In genomic region chr22:23203452-23204124, GRCh38 we compare ENCODE assay signal across 14 cellular contexts. TPM values are rescaled to one million over a fixed set of nuclear protein-coding genes. Genes with fewer than 3 reads are reported as not detected.
DNase-seq lines count a peak whose midpoint lies in the region; ATAC-seq and TF ChIP-seq lines count a peak whose summit lies in the region.
"Had no signal": no experiment of that assay in that cellular context is flagged by ENCODE, and none has a peak within 500 bp of the region (broad histone marks: within the 10 kb centered on the region; RNA-seq: fewer than 3 reads in every experiment).

No MANE protein-coding gene starts in this region.

- peaks cover 4% of the 10 kb centered on the region for H3K79me1 ChIP-seq in neuronal stem cell (ENCODE audit: low read depth, low read length)

- no peak overlapping the region for H3K14ac ChIP-seq in neuronal stem cell (ENCODE audit: low read length)

- no peak overlapping the region for H3K18ac ChIP-seq in neuronal stem cell (ENCODE audit: low read length)

- no peak for TF ChIP-seq CTCF in left ventricle myocardium inferior (IDR thresholded peaks at IDR 0.05; ENCODE audit: borderline replicate concordance)
- no peak for TF ChIP-seq CTCF in thyroid gland (IDR thresholded peaks at IDR 0.05)

- no peak overlapping the region for H2AFZ ChIP-seq in neuronal stem cell (ENCODE audit: low read length)

- no peak for TF ChIP-seq POLR2A in thyroid gland (IDR thresholded peaks at IDR 0.05)

- no peak for ATAC-seq in left ventricle myocardium superior
- no peak for ATAC-seq in GM18867 (IDR thresholded peaks at IDR 0.05; ENCODE audit: unreplicated experiment)
- ATAC-seq: effector memory CD8-positive, alpha-beta T cell; PC-3 had no signal

- H3K27me3 ChIP-seq in left ventricle myocardium inferior (ENCODE audit: low read depth) (no peaks in the 10 kb centered on the region), neuronal stem cell (ENCODE audit: control insufficient read depth in 3 of 3, insufficient read depth in 3 of 3, low read depth in 1 of 3, low read length in 3 of 3) (peaks cover 0 to 3% (median 0%) of the 10 kb centered on the region in 3 experiments), thyroid gland (no peaks in the 10 kb centered on the region)

- no peak overlapping the region for H3K4me2 ChIP-seq in neuronal stem cell (ENCODE audit: insufficient read depth, low read length, poor library complexity, severe bottlenecking)
- H3K4me2 ChIP-seq: SK-N-SH had no signal

- no peak overlapping the region for H2BK120ac ChIP-seq in neuronal stem cell (ENCODE audit: low read depth, low read length)

- peaks cover 49% of the 10 kb centered on the region for H3K4me1 ChIP-seq in left ventricle myocardium inferior
- peaks cover 0 to 14% of the 10 kb centered on the region in 2 donors for H3K4me1 ChIP-seq in neuronal stem cell (ENCODE audit: control insufficient read depth in 2 of 2, insufficient read depth in 1 of 2, low read depth in 1 of 2, low read length in 2 of 2)
- H3K4me1 ChIP-seq in thyroid gland = peaks cover 61 to 84% of the 10 kb centered on the region in 2 donors

- no peak overlapping the region for H2BK15ac ChIP-seq in neuronal stem cell (ENCODE audit: low read length)

- no peak overlapping the region for H4K91ac ChIP-seq in neuronal stem cell (ENCODE audit: low read depth, low read length, poor library complexity)

- intact Hi-C loops in left ventricle myocardium inferior (cut with micrococcal nuclease) (no loop called here), left ventricle myocardium superior (cut with micrococcal nuclease) (no loop called here), thyroid gland (cut with DNase I) (no loop called here)

- no CpG with 5 or more reads among the region's 7 CpGs for WGBS in neuronal stem cell (ENCODE audit: extremely low coverage in 2 of 2, insufficient read length in 2 of 2, insufficient replicate concordance in 1 of 2), 2 donors
- 39 to 52% methylated on average over 4 to 7 of the region's 7 CpGs for WGBS in thyroid gland, 2 donors

- H2BK12ac ChIP-seq in neuronal stem cell (ENCODE audit: low read length) = no peak overlapping the region

- H2AK5ac ChIP-seq in neuronal stem cell (ENCODE audit: low read depth, low read length) = no peak overlapping the region

- no peak overlapping the region for H2BK5ac ChIP-seq in neuronal stem cell (ENCODE audit: low read length)

- no peak for DNase-seq in left ventricle myocardium inferior
- DNase-seq in left ventricle myocardium superior = no peak
- peak in 17 of 61 donors; percentile 24 to 67 (median 42) for DNase-seq in caudate nucleus (lab: John Stamatoyannopoulos, UW)
- DNase-seq in neuronal stem cell (ENCODE audit: low spot score) = no peak
- no peak for DNase-seq in thyroid gland
- DNase-seq in activated CD4-positive, CD25-positive, alpha-beta regulatory T cell (lab: John Stamatoyannopoulos, UW) = no peak
- DNase-seq in activated CD4-positive, alpha-beta T cell treated with anti-CD3 and anti-CD28 coated beads, Interleukin-2, amount 50 U/mL, for 4 hours = no peak
- DNase-seq: CD4-positive, alpha-beta memory T cell; effector memory CD8-positive, alpha-beta T cell; NCI-H187; NCI-H510A treated with DMSO at 0.1 percent for 48 hours; PC-3 had no signal

- no peak overlapping the region for H3K4me3 ChIP-seq in left ventricle myocardium inferior
- no peak overlapping the region for H3K4me3 ChIP-seq in neuronal stem cell (ENCODE audit: low read length in 2 of 2)
- no peak overlapping the region for H3K4me3 ChIP-seq in thyroid gland (replicated peaks in 1 of 3)

- H3K36me3 ChIP-seq in left ventricle myocardium inferior (no peaks in the 10 kb centered on the region), neuronal stem cell (replicated peaks in 1 of 2; ENCODE audit: control insufficient read depth in 2 of 2, insufficient read depth in 2 of 2, low read length in 2 of 2) (peaks cover 4 to 64% of the 10 kb centered on the region in 2 donors), thyroid gland (no peaks in the 10 kb centered on the region)

- H3K9ac ChIP-seq in neuronal stem cell (ENCODE audit: low read depth, low read length, poor library complexity) = no peak overlapping the region
- H3K9ac ChIP-seq: SK-N-SH had no signal

- H3K27ac ChIP-seq in left ventricle myocardium inferior (replicated peaks) (peak overlapping the region; percentile 75), caudate nucleus (ENCODE audit: low read depth, low read length) (peak overlapping the region; percentile 67), neuronal stem cell (replicated peaks; ENCODE audit: low read length) (no peak overlapping the region), thyroid gland (peak overlapping the region; percentile 61 to 80 (median 74))

- no peaks in the 10 kb centered on the region for H3K9me3 ChIP-seq in left ventricle myocardium inferior (replicated peaks)
- H3K9me3 ChIP-seq in neuronal stem cell (replicated peaks in 1 of 2; ENCODE audit: control insufficient read depth in 2 of 2, insufficient read depth in 1 of 2, low read depth in 1 of 2, low read length in 2 of 2) = no peaks in the 10 kb centered on the region
- H3K9me3 ChIP-seq in thyroid gland = no peaks in the 10 kb centered on the region
- H3K9me3 ChIP-seq: SK-N-SH had no signal

- H3K23ac ChIP-seq in neuronal stem cell (ENCODE audit: low read depth, low read length, poor library complexity) = peak overlapping the region; percentile 26

- H3K4ac ChIP-seq in neuronal stem cell (ENCODE audit: low read length) = no peak overlapping the region

- H4K8ac ChIP-seq in neuronal stem cell (ENCODE audit: low read depth, low read length) = no peak overlapping the region

RNA-seq across cellular contexts. Expression of gene BCR, which starts 23.3 kb away (rescaled TPM):
- 26.7 TPM for total RNA-seq in left ventricle myocardium inferior
- total RNA-seq in left ventricle myocardium superior = 25.0 TPM
- polyA plus RNA-seq in neuronal stem cell (2013, experiment 1 of 2) = 20.8 TPM
- 19.8 TPM for polyA plus RNA-seq in neuronal stem cell (2013, experiment 2 of 2)
- 100 to 1,000 TPM in 1 of 4 donors, 10 to 100 TPM in 3; 80.1 to 127 (median 87.7) TPM for total RNA-seq in thyroid gland

RNA-seq across cellular contexts. Expression of gene RAB36, which starts 58.3 kb away (rescaled TPM):
- total RNA-seq in left ventricle myocardium inferior (0.47 TPM), left ventricle myocardium superior (0.74 TPM), thyroid gland (10 to 100 TPM; 10.9 to 33.4 (median 27.8) TPM)
- polyA plus RNA-seq in neuronal stem cell (2013, experiment 1 of 2) = 4.5 TPM
- 4.5 TPM for polyA plus RNA-seq in neuronal stem cell (2013, experiment 2 of 2)
